In genomic region chr1:1306070-1306660, GRCh38 we compare ENCODE assay signal across 8 cellular contexts. TPM values are rescaled to one million over a fixed set of nuclear protein-coding genes. Genes with fewer than 3 reads are reported as not detected.
DNase-seq lines count a peak whose midpoint lies in the region; ATAC-seq and TF ChIP-seq lines count a peak whose summit lies in the region.

No MANE protein-coding gene starts in this region.

- no peak for ATAC-seq in Right ventricle myocardium inferior

- H3K4me1 ChIP-seq in left ventricle myocardium inferior: peaks cover 61% of the 10 kb centered on the region

- intact Hi-C loops in left ventricle myocardium inferior (cut with micrococcal nuclease) (no loop called here), Right ventricle myocardium inferior (cut with DNase I) (no loop called here)

- H3K27ac Mint-ChIP-seq in glutamatergic neuron (ENCODE audit: unreplicated experiment): peak overlapping the region; percentile 99

- TF ChIP-seq CTCF in left ventricle myocardium inferior (IDR thresholded peaks at IDR 0.05; ENCODE audit: borderline replicate concordance) (no peak), WERI-Rb-1 (IDR thresholded peaks at IDR 0.05; ENCODE audit: low read depth, low read length) (peak; percentile 52), glutamatergic neuron (IDR thresholded peaks at IDR 0.05; ENCODE audit: partially characterized antibody, unreplicated experiment) (no peak)

- H3K4me3 ChIP-seq in left ventricle myocardium inferior (peak overlapping the region; percentile 81), WERI-Rb-1 (ENCODE audit: low read depth, low read length) (peak overlapping the region; percentile 97)

- H3K27ac ChIP-seq in left ventricle myocardium inferior (replicated peaks) (peak overlapping the region; percentile 99), WERI-Rb-1 (peak overlapping the region; percentile 99), substantia nigra (ENCODE audit: low read depth, low read length, poor library complexity, severe bottlenecking) (peak overlapping the region; percentile 94)

- H3K36me3 ChIP-seq in left ventricle myocardium inferior: peaks cover 14% of the 10 kb centered on the region
- H3K36me3 ChIP-seq in WERI-Rb-1: peaks cover 31% of the 10 kb centered on the region

- H3K9me3 ChIP-seq in left ventricle myocardium inferior (replicated peaks) (no peaks in the 10 kb centered on the region), WERI-Rb-1 (ENCODE audit: severe bottlenecking) (no peaks in the 10 kb centered on the region)

- H3K27me3 Mint-ChIP-seq in glutamatergic neuron (ENCODE audit: unreplicated experiment): peaks cover 30% of the 10 kb centered on the region

- no peaks in the 10 kb centered on the region for H3K27me3 ChIP-seq in left ventricle myocardium inferior (ENCODE audit: low read depth)
- no peaks in the 10 kb centered on the region for H3K27me3 ChIP-seq in WERI-Rb-1 (ENCODE audit: insufficient read depth, low read depth, severe bottlenecking)

- no peaks in the 10 kb centered on the region for H3K36me3 Mint-ChIP-seq in glutamatergic neuron (ENCODE audit: unreplicated experiment)

- no peaks in the 10 kb centered on the region for H3K4me1 Mint-ChIP-seq in glutamatergic neuron (ENCODE audit: low read depth, unreplicated experiment)

- DNase-seq in left ventricle myocardium inferior: no peak
- DNase-seq in Right ventricle myocardium inferior (ENCODE audit: missing footprints): no peak
- peak; percentile 71 for DNase-seq in WERI-Rb-1
- DNase-seq in glutamatergic neuron: peak; percentile 51
- DNase-seq in substantia nigra (lab: John Stamatoyannopoulos, UW): peak in 1 of 49 donors; percentile 28
- no peak for DNase-seq in pons (ENCODE audit: low spot score)
- no peak for DNase-seq in NCI-H1092 treated with DMSO at 0.1 percent for 48 hours (lab: John Stamatoyannopoulos, UW)
- no peak for DNase-seq in NCI-H1417 (lab: John Stamatoyannopoulos, UW)

- H3K4me3 Mint-ChIP-seq in glutamatergic neuron (ENCODE audit: unreplicated experiment): peak overlapping the region; percentile 97

- peaks cover 15% of the 10 kb centered on the region for H3K9me3 Mint-ChIP-seq in glutamatergic neuron (ENCODE audit: unreplicated experiment)

RNA-seq across cellular contexts. Expression of gene ACAP3, which starts 1.6 kb away (rescaled TPM):
- 49.7 TPM for total RNA-seq in left ventricle myocardium inferior
- total RNA-seq in Right ventricle myocardium inferior: 57.3 TPM
- 1,099 TPM for total RNA-seq in glutamatergic neuron (ENCODE audit: unreplicated experiment)

RNA-seq across cellular contexts. Expression of gene PUSL1, which starts 2.2 kb away (rescaled TPM):
- total RNA-seq in left ventricle myocardium inferior (10.4 TPM), Right ventricle myocardium inferior (10.3 TPM), glutamatergic neuron (ENCODE audit: unreplicated experiment) (45.5 TPM)

RNA-seq across cellular contexts. Expression of gene INTS11, which starts 18.3 kb away (rescaled TPM):
- total RNA-seq in left ventricle myocardium inferior: 70.1 TPM
- total RNA-seq in Right ventricle myocardium inferior: 75.7 TPM
- total RNA-seq in glutamatergic neuron (ENCODE audit: unreplicated experiment): 147 TPM

RNA-seq across cellular contexts. Expression of gene CPTP, which starts 18.4 kb away (rescaled TPM):
- 99.2 TPM for total RNA-seq in left ventricle myocardium inferior
- 119 TPM for total RNA-seq in Right ventricle myocardium inferior
- 18.7 TPM for total RNA-seq in glutamatergic neuron (ENCODE audit: unreplicated experiment)

RNA-seq across cellular contexts. Expression of gene TAS1R3, which starts 24.9 kb away (rescaled TPM):
- 0.93 TPM for total RNA-seq in left ventricle myocardium inferior
- 0.51 TPM for total RNA-seq in Right ventricle myocardium inferior
- 1.3 TPM for total RNA-seq in glutamatergic neuron (ENCODE audit: unreplicated experiment)

Comparison
In these comparisons a context has a peak if more than half of its experiments do, and no peak if none do; other contexts are left out.
1. DNase-seq: peak in WERI-Rb-1 (single experiment) and glutamatergic neuron (single experiment); none in left ventricle myocardium inferior (single experiment), Right ventricle myocardium inferior (single experiment), pons (single experiment), NCI-H1092 treated with DMSO at 0.1 percent for 48 hours (single experiment) and NCI-H1417 (0 of 3).
2. RNA of gene ACAP3, which starts 1.6 kb away (total RNA-seq): 1,099 TPM in glutamatergic neuron (single experiment); 57.3 TPM in Right ventricle myocardium inferior (single experiment) and 49.7 TPM in left ventricle myocardium inferior (single experiment); every median in the first group is over 10 times any median in the second.
3. Peak in every context shown above with its lines, with median percentiles within 50 percentile points of each other: H3K27ac ChIP-seq.